Comparison of ENCODE assay signal across 1 cellular context in genomic region chr11:62123669-62124185, GRCh38.
TF ChIP-seq lines count a peak whose summit lies in the region.

INCENP (plus strand) TSS chr11:62124011; CDS start chr11:62128162, 4,151 bp downstream.

TF ChIP-seq in K562, 482 proteins besides CTCF, POLR2A, EP300 and RAD21 (continued from another document and continues in another):
- TF ChIP-seq GMEB1 (CRISPR knock-in tag; IDR thresholded peaks at IDR 0.05) (no peak), YY1 (IDR thresholded peaks at IDR 0.05; ENCODE audit: borderline replicate concordance in 1 of 3, control insufficient read depth in 1 of 3, extremely low read depth in 1 of 3, insufficient read depth in 3 of 3, insufficient read length in 1 of 3, insufficient replicate concordance in 2 of 3, low read depth in 1 of 3, low read length in 2 of 3) (peak in 1 of 3 experiments; percentile 3), KLF10 (CRISPR knock-in tag; IDR thresholded peaks at IDR 0.05) (no peak), POLR2H (tag; IDR thresholded peaks at IDR 0.05; ENCODE audit: low read depth) (peak; percentile 9; the same call in 1 of the 2 replicates), VEZF1 (CRISPR knock-in tag; IDR thresholded peaks at IDR 0.05) (peak; percentile 72), MTF1 (CRISPR knock-in tag; IDR thresholded peaks at IDR 0.05; ENCODE audit: borderline replicate concordance) (no peak), ZHX1 (conservative IDR thresholded peaks at IDR 0.05; ENCODE audit: low read length) (no peak), ZNF449 (CRISPR knock-in tag; IDR thresholded peaks at IDR 0.05) (no peak), ZNF699 (CRISPR knock-in tag; IDR thresholded peaks at IDR 0.05; ENCODE audit: insufficient replicate concordance) (no peak), ETV5 (CRISPR knock-in tag; IDR thresholded peaks at IDR 0.05; ENCODE audit: low read depth) (0 out of 2 replicates have a peak, but pooled peaks have one; percentile 44), MLLT1 (IDR thresholded peaks at IDR 0.05) (peak in 1 of 2 experiments; percentile 91; a peak in 1 of 4 replicates), PHF8 (IDR thresholded peaks at IDR 0.05; ENCODE audit: borderline replicate concordance, low read length) (peak; percentile 76; the same call in 1 of the 2 replicates), FOXM1 (IDR thresholded peaks at IDR 0.05; ENCODE audit: low read depth) (peak; percentile 100), FOXM1 (CRISPR knock-in tag; IDR thresholded peaks at IDR 0.05; ENCODE audit: low read depth) (peak; percentile 98; the same call in 1 of the 2 replicates), FOS (IDR thresholded peaks at IDR 0.05; ENCODE audit: extremely low read depth, insufficient read length) (peak; percentile 98), EGR1 (conservative IDR thresholded peaks at IDR 0.05) (peak; percentile 52; the same call in 1 of the 2 replicates), UBTF (IDR thresholded peaks at IDR 0.05; ENCODE audit: borderline replicate concordance in 1 of 2, low read depth in 2 of 2, low read length in 2 of 2) (peak in 1 of 2 experiments; percentile 39; a peak in 1 of 4 replicates), C11orf30 (IDR thresholded peaks at IDR 0.05; ENCODE audit: low read depth) (peak; percentile 67), TFAP4 (CRISPR knock-in tag; IDR thresholded peaks at IDR 0.05; ENCODE audit: borderline replicate concordance) (no peak; the same call in 1 of the 2 replicates), PTRF (tag; IDR thresholded peaks at IDR 0.05) (no peak), ZBTB40 (IDR thresholded peaks at IDR 0.05) (peak; percentile 95), ZBTB40 (CRISPR knock-in tag; IDR thresholded peaks at IDR 0.05) (no peak), KAT7 (CRISPR knock-in tag; IDR thresholded peaks at IDR 0.05; ENCODE audit: borderline replicate concordance) (no peak; the same call in 1 of the 2 replicates), BRD4 (IDR thresholded peaks at IDR 0.05) (no peak), SP2 (IDR thresholded peaks at IDR 0.05; ENCODE audit: extremely low read depth, low read depth, low read length, poor library complexity, severe bottlenecking) (peak; percentile 56), HMGN3 (IDR thresholded peaks at IDR 0.05; ENCODE audit: borderline replicate concordance, extremely low read depth, insufficient read length, low read depth, low read length) (peak; percentile 58), ZBTB26 (CRISPR knock-in tag; IDR thresholded peaks at IDR 0.05) (0 out of 2 replicates have a peak, but pooled peaks have one; percentile 17), GABPB1 (CRISPR knock-in tag; IDR thresholded peaks at IDR 0.05) (peak; percentile 88)
